In genomic region chr13:111036665-111037064, GRCh38 we compare ENCODE assay signal across 7 cellular contexts.
"Had no signal": no experiment of that assay in that cellular context is flagged by ENCODE, and none has a peak within 500 bp of the region (broad histone marks: within the 10 kb centered on the region; RNA-seq: fewer than 3 reads in every experiment).

No MANE protein-coding gene starts in this region.

- FAIRE-seq: HepG2 had no signal

- H3K9ac ChIP-seq: GM23248 had no signal

- DNase-seq: GM23248, GOT3, H7, KG1 had no signal

- ATAC-seq: HepG2 had no signal

- H3K4me3 ChIP-seq: GM23248, HAP-1 had no signal

- H3K36me3 ChIP-seq: HAP-1 had no signal

- H2AFZ ChIP-seq: GM23248 had no signal

- H3K4me1 ChIP-seq: HAP-1 had no signal

- H3K27ac ChIP-seq: GM23248, HL-60 had no signal

- H3K9me3 ChIP-seq: HAP-1 had no signal
